ENCODE assay signal across 6 cellular contexts in genomic region chr4:683982-684571, GRCh38. TPM values are rescaled to one million over a fixed set of nuclear protein-coding genes. Genes with fewer than 3 reads are reported as not detected.
DNase-seq lines count a peak whose midpoint lies in the region; ATAC-seq, FAIRE-seq and TF ChIP-seq lines count a peak whose summit lies in the region.

No MANE protein-coding gene starts in this region.

- intact Hi-C loops in K562 (cut with micrococcal nuclease): loop anchor here (5.0 to 10.0 kb wide), 3 partner anchors 51 to 301 kb away; partner anchors contain the start of gene IDUA

- H3K79me2 ChIP-seq in K562 (ENCODE audit: control insufficient read depth, insufficient read depth, low read length) (peaks cover 7% of the 10 kb centered on the region; the same call in 2 of the 3 replicates), mesendoderm (ENCODE audit: control insufficient read depth, insufficient read depth, low read length) (no peaks in the 10 kb centered on the region)

- FAIRE-seq in K562 (lab: Jason Lieb, UNC): peak; percentile 70

- TF ChIP-seq CTCF in NB4 (IDR thresholded peaks at IDR 0.05; ENCODE audit: low read depth, low read length): peak; percentile 81
- peak; percentile 82 to 85 (median 84) for TF ChIP-seq CTCF in K562 (IDR thresholded peaks at IDR 0.05 in 2 of 3, conservative IDR thresholded peaks at IDR 0.05 in 1 of 3; ENCODE audit: insufficient read depth in 2 of 3, low read depth in 1 of 3, low read length in 3 of 3)

- H3K4me1 ChIP-seq in K562 (replicated peaks in 1 of 2; ENCODE audit: control insufficient read depth in 2 of 2, insufficient read depth in 2 of 2, low read length in 2 of 2) (peaks cover 25 to 94% of the 10 kb centered on the region in 2 experiments), mesendoderm (ENCODE audit: control insufficient read depth, low read depth, low read length) (peaks cover 1% of the 10 kb centered on the region)

- H2BK15ac ChIP-seq in mesendoderm (replicated peaks; ENCODE audit: low read depth): no peak overlapping the region

- WGBS in K562 (ENCODE audit: insufficient coverage, low coverage, missing lambda C conversion rate): 20% methylated on average over 18 of the region's 18 CpGs
- no CpG with 5 or more reads among the region's 18 CpGs for WGBS in mesendoderm (ENCODE audit: extremely low coverage, insufficient coverage, low lambda C conversion rate)

- CTCF ChIA-PET in K562 (lab: Yijun Ruan, JAX; ENCODE audit: low intra/inter-chr PET ratio): interaction anchor here (0.6 kb wide), 1 partner anchor 10 kb away, joined by 5 read pairs; the partner anchor contains the start of genes ATP5ME and MYL5

- DNase-seq in DMS 273 treated with DMSO at 0.1 percent for 48 hours (lab: John Stamatoyannopoulos, UW) (peak; percentile 32), NB4 (ENCODE audit: low read depth) (peak; percentile 77), K562 (ENCODE audit: extremely low read depth in 1 of 4, low spot score in 3 of 4) (peak; percentile 69 to 83 (median 74)), mesendoderm (peak; percentile 82)

- no peak overlapping the region for H3K4me3 ChIP-seq in NB4 (ENCODE audit: low read depth, low read length)
- no peak overlapping the region for H3K4me3 ChIP-seq in K562
- no peak overlapping the region for H3K4me3 ChIP-seq in mesendoderm (ENCODE audit: low read length)

- no peaks in the 10 kb centered on the region for H3K79me1 ChIP-seq in mesendoderm (ENCODE audit: low read length)

- TF ChIP-seq RAD21 in K562 (CRISPR knock-in tag; conservative IDR thresholded peaks at IDR 0.05 in 1 of 2, IDR thresholded peaks at IDR 0.05 in 1 of 2): peak; percentile 8 to 66; a peak in 2 of 4 replicates

- peak; percentile 68 for ATAC-seq in K562
- no peak for ATAC-seq in HG03196 (IDR thresholded peaks at IDR 0.05; ENCODE audit: unreplicated experiment)
- ATAC-seq in HG02763 (IDR thresholded peaks at IDR 0.05; ENCODE audit: unreplicated experiment): no peak

- no peaks in the 10 kb centered on the region for H3K9me3 ChIP-seq in K562 (replicated peaks; ENCODE audit: control insufficient read depth, insufficient read depth, low read depth, low read length)

- H4K5ac ChIP-seq in mesendoderm (ENCODE audit: low read length): no peak overlapping the region

- H3K9ac ChIP-seq in K562 (ENCODE audit: insufficient read depth in 1 of 2, low read depth in 2 of 2, low read length in 2 of 2) (peak overlapping the region in 1 of 2 experiments; percentile 70; a peak in 2 of 4 replicates), mesendoderm (ENCODE audit: low read length) (peak overlapping the region; percentile 32)

- no peak for TF ChIP-seq EP300 in K562 (IDR thresholded peaks at IDR 0.05; ENCODE audit: low read length)

- H4K20me1 ChIP-seq in K562 (replicated peaks; ENCODE audit: control insufficient read depth, insufficient read depth, low read length): 0 out of 2 replicates have a peak, but pooled peaks cover 4% of the 10 kb centered on the region

- no peak overlapping the region for H3K18ac ChIP-seq in mesendoderm (ENCODE audit: low read length)

- H2BK120ac ChIP-seq in mesendoderm (ENCODE audit: low read depth, low read length): no peak overlapping the region

- POLR2A ChIA-PET in K562 (lab: Yijun Ruan, JAX): interaction anchor here (0.5 to 0.7 kb wide), 5 partner anchors 10 to 1986 kb away, joined by 3 to 4 read pairs (median 3); partner anchors contain the start of genes ATP5ME and MYL5

- H3K27me3 ChIP-seq in K562 (ENCODE audit: control insufficient read depth in 2 of 2, insufficient read depth in 2 of 2, low read length in 2 of 2): no peaks in the 10 kb centered on the region
- no peaks in the 10 kb centered on the region for H3K27me3 ChIP-seq in mesendoderm (ENCODE audit: insufficient read depth, low read length, poor library complexity)

- no peaks in the 10 kb centered on the region for H3K9me1 ChIP-seq in K562 (ENCODE audit: control insufficient read depth, insufficient read depth, low read length)

- no peak overlapping the region for H4K8ac ChIP-seq in mesendoderm (ENCODE audit: low read depth, low read length)

- TF ChIP-seq POLR2A in NB4 (IDR thresholded peaks at IDR 0.05; ENCODE audit: extremely low read depth, insufficient read length): no peak
- TF ChIP-seq POLR2A in K562 (conservative IDR thresholded peaks at IDR 0.05): no peak

- H3K4ac ChIP-seq in mesendoderm (ENCODE audit: low read depth, low read length): no peak overlapping the region

- H3K56ac ChIP-seq in mesendoderm (ENCODE audit: low read length): no peak overlapping the region

- H2AK5ac ChIP-seq in mesendoderm (ENCODE audit: low read length): no peak overlapping the region

- BruUV-seq in K562 (replicated peaks; lab: Mats Ljungman, UMichigan): no TSS peak

- H3K36me3 ChIP-seq in K562 (ENCODE audit: control insufficient read depth, insufficient read depth, low read length): no peaks in the 10 kb centered on the region
- H3K36me3 ChIP-seq in mesendoderm (ENCODE audit: control insufficient read depth, insufficient read depth, low read length): no peaks in the 10 kb centered on the region

- H3K27ac ChIP-seq in K562 (ENCODE audit: extremely low read depth, low read depth, low read length) (no peak overlapping the region), mesendoderm (ENCODE audit: low read depth, low read length) (no peak overlapping the region)

- in situ Hi-C loops in K562 (cut with MboI): no loop called here

- no peak overlapping the region for H2AFZ ChIP-seq in K562 (ENCODE audit: low read depth, low read length)

- H3K23ac ChIP-seq in mesendoderm (ENCODE audit: low read length): no peak overlapping the region

- no peak overlapping the region for H2BK5ac ChIP-seq in mesendoderm (ENCODE audit: low read length)

- H3K4me2 ChIP-seq in K562 (ENCODE audit: insufficient read depth, low read length) (peak overlapping the region; percentile 7; the same call in 1 of the 2 replicates), mesendoderm (ENCODE audit: low read length) (no peak overlapping the region)

RNA-seq across cellular contexts. Expression of gene SLC49A3, which starts 4.9 kb away (rescaled TPM):
- total RNA-seq in K562 (2011; cell fraction: chromatin; rRNA removed; ENCODE audit: low replicate concordance): not detected in 2 replicates
- 0.39 TPM in 1 of 2 replicates, not detected in the other for total RNA-seq in K562 (2011; cell fraction: nucleolus; rRNA removed)
- 0.61 TPM in 1 of 2 replicates, not detected in the other for total RNA-seq in K562 (2011; cell fraction: nucleoplasm; rRNA removed)
- not detected in 2 replicates for total RNA-seq in K562 (2014; rRNA removed)
- not detected in 2 replicates for total RNA-seq in K562 (2014; rRNA removed; fragmentation: Illumina TruSeq; extraction: Trizol)
- not detected in 2 replicates for total RNA-seq in K562 (2015; rRNA removed; fragmentation: Illumina TruSeq; extraction: Trizol)
- 0.24 and 0.29 TPM in 2 replicates for total RNA-seq in K562 (2021)
- polyA plus RNA-seq in K562 (2011; rRNA removed): not detected in 2 replicates
- 0.03 and 0.22 TPM in 2 replicates for polyA plus RNA-seq in K562 (2011; cell fraction: cytosol; rRNA removed)
- 0.25 and 0.55 TPM in 2 replicates for polyA plus RNA-seq in K562 (2011; cell fraction: nucleus; rRNA removed)
- 0.21 and 0.30 TPM in 2 replicates for polyA plus RNA-seq in K562 (2012)
- polyA plus RNA-seq in K562 (2014; fragmentation: Illumina TruSeq; extraction: Trizol): not detected in 2 replicates
- not detected for polyA plus RNA-seq in K562 (2014; fragmentation: Nextera tagmentation; extraction: Ambion mirVana)
- 0.18 and 0.41 TPM in 2 replicates for polyA plus RNA-seq in K562 (2014; rRNA removed)
- not detected in 2 replicates for polyA minus RNA-seq in K562 (2011; rRNA and poly(A)+ RNA removed)
- polyA minus RNA-seq in K562 (2011; cell fraction: cytosol; rRNA and poly(A)+ RNA removed): not detected in 2 replicates
- polyA minus RNA-seq in K562 (2011; cell fraction: nucleus; rRNA and poly(A)+ RNA removed): not detected in 2 replicates
- polyA plus RNA-seq in mesendoderm (2013, experiment 1 of 2): 0.91 TPM
- polyA plus RNA-seq in mesendoderm (2013, experiment 2 of 2): 0.84 TPM

RNA-seq across cellular contexts. Expression of gene MYL5, which starts 9.7 kb away (rescaled TPM):
- 13.3 and 32.0 TPM in 2 replicates for total RNA-seq in K562 (2011; cell fraction: chromatin; rRNA removed; ENCODE audit: low replicate concordance)
- total RNA-seq in K562 (2011; cell fraction: nucleolus; rRNA removed): 19.7 and 19.9 TPM in 2 replicates
- total RNA-seq in K562 (2011; cell fraction: nucleoplasm; rRNA removed): 9.6 and 13.4 TPM in 2 replicates
- total RNA-seq in K562 (2014; rRNA removed): 4.9 and 6.2 TPM in 2 replicates
- total RNA-seq in K562 (2014; rRNA removed; fragmentation: Illumina TruSeq; extraction: Trizol): 2.6 and 3.1 TPM in 2 replicates
- total RNA-seq in K562 (2015; rRNA removed; fragmentation: Illumina TruSeq; extraction: Trizol): 5.1 and 5.9 TPM in 2 replicates
- total RNA-seq in K562 (2021): 9.1 and 10.0 TPM in 2 replicates
- 3.8 and 4.1 TPM in 2 replicates for polyA plus RNA-seq in K562 (2011; rRNA removed)
- polyA plus RNA-seq in K562 (2011; cell fraction: cytosol; rRNA removed): 2.8 TPM in 2 replicates
- polyA plus RNA-seq in K562 (2011; cell fraction: nucleus; rRNA removed): 18.2 and 29.5 TPM in 2 replicates
- polyA plus RNA-seq in K562 (2012): 9.3 and 13.7 TPM in 2 replicates
- 3.4 and 5.5 TPM in 2 replicates for polyA plus RNA-seq in K562 (2014; fragmentation: Illumina TruSeq; extraction: Trizol)
- polyA plus RNA-seq in K562 (2014; fragmentation: Nextera tagmentation; extraction: Ambion mirVana): 1 to 10 TPM; 1.4 TPM
- 6.0 and 6.9 TPM in 2 replicates for polyA plus RNA-seq in K562 (2014; rRNA removed)
- 3.1 and 4.0 TPM in 2 replicates for polyA minus RNA-seq in K562 (2011; rRNA and poly(A)+ RNA removed)
- 0.76 and 1.5 TPM in 2 replicates for polyA minus RNA-seq in K562 (2011; cell fraction: cytosol; rRNA and poly(A)+ RNA removed)
- 11.0 and 13.6 TPM in 2 replicates for polyA minus RNA-seq in K562 (2011; cell fraction: nucleus; rRNA and poly(A)+ RNA removed)
- polyA plus RNA-seq in mesendoderm (2013, experiment 1 of 2): 4.5 TPM
- polyA plus RNA-seq in mesendoderm (2013, experiment 2 of 2): 4.6 TPM

RNA-seq across cellular contexts. Expression of gene ATP5ME, which starts 10.0 kb away (rescaled TPM):
- 72.8 and 88.6 TPM in 2 replicates for total RNA-seq in K562 (2011; cell fraction: chromatin; rRNA removed; ENCODE audit: low replicate concordance)
- 122 and 189 TPM in 2 replicates for total RNA-seq in K562 (2011; cell fraction: nucleolus; rRNA removed)
- total RNA-seq in K562 (2011; cell fraction: nucleoplasm; rRNA removed): 125 and 130 TPM in 2 replicates
- total RNA-seq in K562 (2014; rRNA removed): 746 and 978 TPM in 2 replicates
- total RNA-seq in K562 (2014; rRNA removed; fragmentation: Illumina TruSeq; extraction: Trizol): 839 and 887 TPM in 2 replicates
- 914 and 930 TPM in 2 replicates for total RNA-seq in K562 (2015; rRNA removed; fragmentation: Illumina TruSeq; extraction: Trizol)
- total RNA-seq in K562 (2021): 509 and 535 TPM in 2 replicates
- 573 and 595 TPM in 2 replicates for polyA plus RNA-seq in K562 (2011; rRNA removed)
- 589 and 678 TPM in 2 replicates for polyA plus RNA-seq in K562 (2011; cell fraction: cytosol; rRNA removed)
- polyA plus RNA-seq in K562 (2011; cell fraction: nucleus; rRNA removed): 222 and 265 TPM in 2 replicates
- polyA plus RNA-seq in K562 (2012): 689 and 2,439 TPM in 2 replicates
- 632 and 822 TPM in 2 replicates for polyA plus RNA-seq in K562 (2014; fragmentation: Illumina TruSeq; extraction: Trizol)
- polyA plus RNA-seq in K562 (2014; fragmentation: Nextera tagmentation; extraction: Ambion mirVana): 1,000 to 10,000 TPM; 2,400 to 2,480 TPM
- polyA plus RNA-seq in K562 (2014; rRNA removed): 987 and 1,053 TPM in 2 replicates
- polyA minus RNA-seq in K562 (2011; rRNA and poly(A)+ RNA removed): 147 and 173 TPM in 2 replicates
- 96.7 and 103 TPM in 2 replicates for polyA minus RNA-seq in K562 (2011; cell fraction: cytosol; rRNA and poly(A)+ RNA removed)
- polyA minus RNA-seq in K562 (2011; cell fraction: nucleus; rRNA and poly(A)+ RNA removed): 41.5 and 69.1 TPM in 2 replicates
- polyA plus RNA-seq in mesendoderm (2013, experiment 1 of 2): 1,265 TPM
- polyA plus RNA-seq in mesendoderm (2013, experiment 2 of 2): 1,279 TPM

RNA-seq across cellular contexts. Expression of gene PCGF3, which starts 21.6 kb away (rescaled TPM):
- total RNA-seq in K562 (2011; cell fraction: chromatin; rRNA removed; ENCODE audit: low replicate concordance): 122 and 175 TPM in 2 replicates
- 123 and 128 TPM in 2 replicates for total RNA-seq in K562 (2011; cell fraction: nucleolus; rRNA removed)
- 119 and 129 TPM in 2 replicates for total RNA-seq in K562 (2011; cell fraction: nucleoplasm; rRNA removed)
- 31.3 and 39.9 TPM in 2 replicates for total RNA-seq in K562 (2014; rRNA removed)
- 13.3 and 14.7 TPM in 2 replicates for total RNA-seq in K562 (2014; rRNA removed; fragmentation: Illumina TruSeq; extraction: Trizol)
- total RNA-seq in K562 (2015; rRNA removed; fragmentation: Illumina TruSeq; extraction: Trizol): 19.1 and 20.3 TPM in 2 replicates
- total RNA-seq in K562 (2021): 39.6 and 46.1 TPM in 2 replicates
- polyA plus RNA-seq in K562 (2011; rRNA removed): 37.2 and 42.2 TPM in 2 replicates
- polyA plus RNA-seq in K562 (2011; cell fraction: cytosol; rRNA removed): 35.7 and 39.0 TPM in 2 replicates
- polyA plus RNA-seq in K562 (2011; cell fraction: nucleus; rRNA removed): 197 and 242 TPM in 2 replicates
- 22.9 and 34.4 TPM in 2 replicates for polyA plus RNA-seq in K562 (2012)
- 18.9 and 20.4 TPM in 2 replicates for polyA plus RNA-seq in K562 (2014; fragmentation: Illumina TruSeq; extraction: Trizol)
- polyA plus RNA-seq in K562 (2014; fragmentation: Nextera tagmentation; extraction: Ambion mirVana): 1 to 10 TPM; 2.6 to 4.3 TPM
- polyA plus RNA-seq in K562 (2014; rRNA removed): 40.1 and 40.2 TPM in 2 replicates
- polyA minus RNA-seq in K562 (2011; rRNA and poly(A)+ RNA removed): 25.9 and 30.6 TPM in 2 replicates
- polyA minus RNA-seq in K562 (2011; cell fraction: cytosol; rRNA and poly(A)+ RNA removed): 22.7 and 34.9 TPM in 2 replicates
- 74.0 and 79.4 TPM in 2 replicates for polyA minus RNA-seq in K562 (2011; cell fraction: nucleus; rRNA and poly(A)+ RNA removed)
- 30.3 TPM for polyA plus RNA-seq in mesendoderm (2013, experiment 1 of 2)
- 31.4 TPM for polyA plus RNA-seq in mesendoderm (2013, experiment 2 of 2)

RNA-seq across cellular contexts. Expression of gene PDE6B, which starts 58.7 kb away (rescaled TPM):
- 0.30 TPM in 1 of 2 replicates, not detected in the other for total RNA-seq in K562 (2011; cell fraction: chromatin; rRNA removed; ENCODE audit: low replicate concordance)
- not detected in 2 replicates for total RNA-seq in K562 (2011; cell fraction: nucleolus; rRNA removed)
- total RNA-seq in K562 (2011; cell fraction: nucleoplasm; rRNA removed): not detected in 2 replicates
- not detected in 2 replicates for total RNA-seq in K562 (2014; rRNA removed)
- total RNA-seq in K562 (2014; rRNA removed; fragmentation: Illumina TruSeq; extraction: Trizol): not detected in 2 replicates
- total RNA-seq in K562 (2015; rRNA removed; fragmentation: Illumina TruSeq; extraction: Trizol): not detected in 2 replicates
- total RNA-seq in K562 (2021): not detected in 2 replicates
- polyA plus RNA-seq in K562 (2011; rRNA removed): not detected in 2 replicates
- 0.04 TPM in 1 of 2 replicates, not detected in the other for polyA plus RNA-seq in K562 (2011; cell fraction: cytosol; rRNA removed)
- not detected in 2 replicates for polyA plus RNA-seq in K562 (2011; cell fraction: nucleus; rRNA removed)
- polyA plus RNA-seq in K562 (2012): 0.07 and 0.10 TPM in 2 replicates
- polyA plus RNA-seq in K562 (2014; fragmentation: Illumina TruSeq; extraction: Trizol): not detected in 2 replicates
- under 1 TPM in 1 of 2 experiments, not detected in 1; 0.04 TPM for polyA plus RNA-seq in K562 (2014; fragmentation: Nextera tagmentation; extraction: Ambion mirVana)
- not detected in 2 replicates for polyA plus RNA-seq in K562 (2014; rRNA removed)
- polyA minus RNA-seq in K562 (2011; rRNA and poly(A)+ RNA removed): 0.07 TPM in 1 of 2 replicates, not detected in the other
- not detected in 2 replicates for polyA minus RNA-seq in K562 (2011; cell fraction: cytosol; rRNA and poly(A)+ RNA removed)
- not detected in 2 replicates for polyA minus RNA-seq in K562 (2011; cell fraction: nucleus; rRNA and poly(A)+ RNA removed)
- 0.93 TPM for polyA plus RNA-seq in mesendoderm (2013, experiment 1 of 2)
- 1.2 TPM for polyA plus RNA-seq in mesendoderm (2013, experiment 2 of 2)

Comparison
In these comparisons a context has a peak if more than half of its experiments do, and no peak if none do; other contexts are left out.
1. DNase-seq: peak in every context shown above with its lines; median percentile 82 in mesendoderm; 77 in NB4; 74 in K562; 32 in DMS 273 treated with DMSO at 0.1 percent for 48 hours.